18 cellular contexts compared by ENCODE assay signal in genomic region chr3:31699309-31699953, GRCh38.
DNase-seq lines count a peak whose midpoint lies in the region; ATAC-seq and TF ChIP-seq lines count a peak whose summit lies in the region.
"Had no signal": no experiment of that assay in that cellular context is flagged by ENCODE, and none has a peak within 500 bp of the region (broad histone marks: within the 10 kb centered on the region; RNA-seq: fewer than 3 reads in every experiment).

No MANE protein-coding gene starts in this region.

- H3K36me3 Mint-ChIP-seq in T-cell, result no peaks in the 10 kb centered on the region

- H3K4me3 ChIP-seq in RWPE2 (ENCODE audit: severe bottlenecking), result no peak overlapping the region
- no peak overlapping the region for H3K4me3 ChIP-seq in left lung

- H3K36me3 ChIP-seq in RWPE2 (ENCODE audit: low read depth) (peaks cover 49% of the 10 kb centered on the region), left lung (peaks cover 0 to 5% of the 10 kb centered on the region in 2 donors)

- POLR2A ChIA-PET in T-cell (lab: Charles Lee), result no interaction called here

- ATAC-seq in RWPE2 (ENCODE audit: low read depth) (peak; percentile 52; the same call in 1 of the 3 replicates), left lung (peak; percentile 37), HG03280 (IDR thresholded peaks at IDR 0.05; ENCODE audit: unreplicated experiment) (no peak), T-cell (replicated peaks in 1 of 4) (no peak)

- H3K27me3 Mint-ChIP-seq in T-cell, result peaks cover 11 to 19% of the 10 kb centered on the region in 2 donors
- H3K27me3 Mint-ChIP-seq: activated CD4-positive, alpha-beta T cell treated with anti-CD3 and anti-CD28 coated beads, Interleukin-2, amount 10 ng/mL, durations not matched to agents 24 days and 14 days; IgD-negative memory B cell; naive B cell had no signal

- peak; percentile 18 for DNase-seq in DMS53 treated with DMSO at 0.1 percent for 48 hours (lab: John Stamatoyannopoulos, UW; ENCODE audit: unreplicated experiment)
- peak; percentile 27 for DNase-seq in HK-2 (ENCODE audit: unreplicated experiment)
- DNase-seq in RWPE2 (ENCODE audit: low spot score), result no peak
- no peak for DNase-seq in left lung
- no peak for DNase-seq in foreskin melanocyte
- no peak for DNase-seq in T-cell
- no peak for DNase-seq in caudate nucleus (lab: John Stamatoyannopoulos, UW)
- DNase-seq: activated CD4-positive, alpha-beta T cell treated with anti-CD3 and anti-CD28 coated beads, Interleukin-2, amount 10 ng/mL, durations not matched to agents 24 days and 14 days; activated T-cell treated with anti-CD3 and anti-CD28 coated beads, Interleukin-2, amount 50 U/mL, for 4 hours; amygdala; GF-D8; naive B cell; retina; stimulated activated CD4-positive, alpha-beta T cell treated with anti-CD3 and anti-CD28 coated beads, Interleukin-4, amount 100 ng/mL, for 4 hours; stimulated activated naive CD4-positive, alpha-beta T cell treated with Interleukin-2 at 50 U/mL for 16 hours had no signal

- intact Hi-C loops in left lung (cut with DNase I), result no loop called here

- no peak overlapping the region for H3K4me3 Mint-ChIP-seq in T-cell
- H3K4me3 Mint-ChIP-seq: activated CD4-positive, alpha-beta T cell treated with anti-CD3 and anti-CD28 coated beads, Interleukin-2, amount 10 ng/mL, durations not matched to agents 24 days and 14 days; activated T-cell treated with anti-CD3 and anti-CD28 coated beads, Interleukin-2, amount 50 U/mL, for 4 hours; IgD-negative memory B cell; naive B cell; T-helper 1 cell treated with Interleukin-12 subunit alpha and Interleukin-12 subunit beta and Interleukin-4 antibody, amounts not matched to agents 30 μg/mL and 1 μg/mL, for 36 hours had no signal

- no peaks in the 10 kb centered on the region for H3K4me1 ChIP-seq in RWPE2 (ENCODE audit: insufficient read depth, poor library complexity, severe bottlenecking)
- no peaks in the 10 kb centered on the region for H3K4me1 ChIP-seq in left lung

- no peaks in the 10 kb centered on the region for H3K4me1 Mint-ChIP-seq in T-cell

- no peaks in the 10 kb centered on the region for H3K9me3 Mint-ChIP-seq in T-cell
- H3K9me3 Mint-ChIP-seq: activated CD4-positive, alpha-beta T cell treated with anti-CD3 and anti-CD28 coated beads, Interleukin-2, amount 10 ng/mL, durations not matched to agents 24 days and 14 days; activated T-cell treated with anti-CD3 and anti-CD28 coated beads, Interleukin-2, amount 50 U/mL, for 4 hours; IgD-negative memory B cell had no signal

- CTCF ChIA-PET in T-cell (lab: Charles Lee), result interaction anchor here in 1 of 2 donors (1.1 kb wide), 1 partner anchor 149 kb away, joined by 4 read pairs; no protein-coding TSS in a partner anchor

- no peaks in the 10 kb centered on the region for H3K9me3 ChIP-seq in RWPE2 (ENCODE audit: severe bottlenecking)
- no peaks in the 10 kb centered on the region for H3K9me3 ChIP-seq in left lung

- H3K27ac Mint-ChIP-seq in T-cell, result no peak overlapping the region
- H3K27ac Mint-ChIP-seq: activated CD4-positive, alpha-beta T cell treated with anti-CD3 and anti-CD28 coated beads, Interleukin-2, amount 10 ng/mL, durations not matched to agents 24 days and 14 days; T-helper 1 cell treated with Interleukin-12 subunit alpha and Interleukin-12 subunit beta and Interleukin-4 antibody, amounts not matched to agents 30 μg/mL and 1 μg/mL, for 36 hours had no signal

- H3K27ac ChIP-seq in RWPE2 (ENCODE audit: poor library complexity, severe bottlenecking), result no peak overlapping the region
- no peak overlapping the region for H3K27ac ChIP-seq in left lung
- no peak overlapping the region for H3K27ac ChIP-seq in caudate nucleus (ENCODE audit: low read depth, low read length)

- no peak for TF ChIP-seq CTCF in RWPE2 (IDR thresholded peaks at IDR 0.05; ENCODE audit: poor library complexity, severe bottlenecking)
- TF ChIP-seq CTCF in left lung (IDR thresholded peaks at IDR 0.05), result no peak

- no peaks in the 10 kb centered on the region for H3K27me3 ChIP-seq in RWPE2 (ENCODE audit: insufficient read depth, poor library complexity, severe bottlenecking)
- no peaks in the 10 kb centered on the region for H3K27me3 ChIP-seq in left lung

Comparison
In these comparisons a context has a peak if more than half of its experiments do, and no peak if none do; other contexts are left out.
1. DNase-seq: peak in DMS53 treated with DMSO at 0.1 percent for 48 hours (single experiment) and HK-2 (single experiment); none in RWPE2 (single experiment), left lung (0 of 2), foreskin melanocyte (single experiment), T-cell (0 of 34) and caudate nucleus (0 of 61).
2. ATAC-seq: peak in RWPE2 (single experiment) and left lung (single experiment); none in HG03280 (single experiment) and T-cell (0 of 4).